In the genomic region with DNA sequence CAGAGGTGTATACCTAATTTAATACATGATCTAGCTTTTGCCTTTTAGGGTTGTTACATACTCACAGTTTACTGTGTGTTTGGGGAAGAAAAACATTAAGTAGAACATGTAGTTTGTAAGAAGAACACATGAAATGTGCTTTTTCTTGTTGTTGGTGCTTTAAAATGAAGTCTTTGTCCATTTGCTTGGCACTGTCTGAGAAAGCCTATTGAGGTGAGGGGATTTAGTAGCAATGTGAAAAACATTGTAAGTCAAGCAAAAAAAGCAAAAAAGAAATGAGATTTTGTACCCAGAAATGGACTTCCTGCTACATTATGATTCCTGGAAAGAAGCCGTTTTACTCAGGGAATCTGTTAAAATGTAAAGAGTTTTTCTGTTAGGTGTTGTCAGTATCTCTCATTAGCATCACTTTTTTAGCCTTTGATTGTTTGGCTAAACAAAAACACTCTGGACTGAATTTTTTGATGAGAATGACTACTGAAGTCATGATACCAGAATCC, we compare ENCODE assay signal across 17 cellular contexts. TPM values are rescaled to one million over a fixed set of nuclear protein-coding genes. Genes with fewer than 3 reads are reported as not detected.
DNase-seq lines count a peak whose midpoint lies in the region; ATAC-seq and TF ChIP-seq lines count a peak whose summit lies in the region.
"Had no signal": no experiment of that assay in that cellular context is flagged by ENCODE, and none has a peak within 500 bp of the region (broad histone marks: within the 10 kb centered on the region; RNA-seq: fewer than 3 reads in every experiment).

No MANE protein-coding gene starts in this region.

- TF ChIP-seq CTCF in CD4-positive, alpha-beta T cell (IDR thresholded peaks at IDR 0.05), result no peak
- no peak for TF ChIP-seq CTCF in parathyroid adenoma (IDR thresholded peaks at IDR 0.05)

- H3K9me3 ChIP-seq in CD4-positive, alpha-beta T cell (ENCODE audit: control insufficient read depth, low read length), result no peaks in the 10 kb centered on the region
- no peaks in the 10 kb centered on the region for H3K9me3 ChIP-seq in parathyroid adenoma (ENCODE audit: control insufficient read depth, low read length)

- intact Hi-C loops in CD4-positive, alpha-beta T cell (cut with DNase I, micrococcal nuclease), result loop anchor here in 1 of 2 experiments (10.0 kb wide), 1 partner anchor 55 kb away; the partner anchor contains the start of gene KAT2B

- CTCF ChIA-PET in CD4-positive, alpha-beta T cell (lab: Charles Lee), result no interaction called here
- CTCF ChIA-PET in T-cell (lab: Charles Lee), result interaction anchor here in 1 of 2 donors (1.6 kb wide), 1 partner anchor 58 kb away, joined by 3 read pairs; no protein-coding TSS in a partner anchor

- no peak overlapping the region for H3K9ac ChIP-seq in parathyroid adenoma

- H3K4me2 ChIP-seq in parathyroid adenoma (ENCODE audit: low read length), result no peak overlapping the region

- no peak overlapping the region for H3K27ac ChIP-seq in CD4-positive, alpha-beta T cell (ENCODE audit: low read depth, low read length)
- H3K27ac ChIP-seq in cingulate gyrus (ENCODE audit: low read depth, low read length) (peak overlapping the region; percentile 90), parathyroid adenoma (peak overlapping the region; percentile 22)

- no peaks in the 10 kb centered on the region for H3K27me3 ChIP-seq in CD4-positive, alpha-beta T cell (ENCODE audit: control insufficient read depth, insufficient read depth, low read length)
- no peaks in the 10 kb centered on the region for H3K27me3 ChIP-seq in parathyroid adenoma (ENCODE audit: control insufficient read depth, insufficient read depth, low read length)

- peak overlapping the region; percentile 35 for H2AFZ ChIP-seq in parathyroid adenoma

- no peaks in the 10 kb centered on the region for H3K79me2 ChIP-seq in parathyroid adenoma

- peaks cover 52% of the 10 kb centered on the region for H3K4me1 Mint-ChIP-seq in CD4-positive, alpha-beta T cell (ENCODE audit: low read depth)
- peaks cover 55 to 79% (median 62%) of the 10 kb centered on the region in 3 donors for H3K4me1 Mint-ChIP-seq in T-cell

- no peaks in the 10 kb centered on the region for H3K27me3 Mint-ChIP-seq in CD4-positive, alpha-beta T cell
- H3K27me3 Mint-ChIP-seq in T-cell, result no peaks in the 10 kb centered on the region
- H3K27me3 Mint-ChIP-seq: IgD-negative memory B cell had no signal

- ATAC-seq in CD4-positive, alpha-beta T cell (ENCODE audit: poor library complexity), result no peak
- no peak for ATAC-seq in T-cell (replicated peaks in 1 of 4)
- no peak for ATAC-seq in SK-N-SH treated with all-trans-retinoic acid at 6 μM for 48 hours
- ATAC-seq in HG03039 (IDR thresholded peaks at IDR 0.05; ENCODE audit: unreplicated experiment), result no peak
- ATAC-seq: left cardiac atrium, sciatic nerve had no signal

- no peaks in the 10 kb centered on the region for H3K9me3 Mint-ChIP-seq in CD4-positive, alpha-beta T cell
- no peaks in the 10 kb centered on the region for H3K9me3 Mint-ChIP-seq in T-cell
- H3K9me3 Mint-ChIP-seq: IgD-negative memory B cell had no signal

- H3K4me3 Mint-ChIP-seq in CD4-positive, alpha-beta T cell, result peak overlapping the region; percentile 16
- peak overlapping the region in 2 of 3 donors; percentile 1 to 6 for H3K4me3 Mint-ChIP-seq in T-cell
- H3K4me3 Mint-ChIP-seq: IgD-negative memory B cell had no signal

- peaks cover 82% of the 10 kb centered on the region for H3K36me3 Mint-ChIP-seq in CD4-positive, alpha-beta T cell (ENCODE audit: low read depth)
- H3K36me3 Mint-ChIP-seq in T-cell, result peaks cover 50% of the 10 kb centered on the region

- DNase-seq in CD4-positive, alpha-beta T cell, result no peak
- DNase-seq in T-cell (no peak), NCI-H510A (lab: John Stamatoyannopoulos, UW) (no peak)
- DNase-seq: activated CD4-positive, CD25-positive, alpha-beta regulatory T cell treated with anti-CD3 and anti-CD28 coated beads, Interleukin-2, amount 50 U/mL, for 72 hours; activated T-cell treated with anti-CD3 and anti-CD28 coated beads, Interleukin-2, amount 50 U/mL, for 48 hours; GF-D8; left cardiac atrium; MV-4-11; NCI-H2029; SHP77 treated with DMSO at 0.1 percent for 48 hours; T-helper 9 cell had no signal

- POLR2A ChIA-PET in CD4-positive, alpha-beta T cell (lab: Charles Lee), result no interaction called here
- POLR2A ChIA-PET in T-cell (lab: Charles Lee), result no interaction called here

- peaks cover 29% of the 10 kb centered on the region for H3K4me1 ChIP-seq in parathyroid adenoma

- peak overlapping the region; percentile 79 for H3K27ac Mint-ChIP-seq in CD4-positive, alpha-beta T cell
- peak overlapping the region; percentile 90 to 93 for H3K27ac Mint-ChIP-seq in T-cell

- no peak overlapping the region for H3K4me3 ChIP-seq in parathyroid adenoma (ENCODE audit: low read depth, low read length)

- H3K36me3 ChIP-seq in parathyroid adenoma (ENCODE audit: control insufficient read depth, insufficient read depth, low read length), result no peaks in the 10 kb centered on the region

TF ChIP-seq in SK-N-SH treated with all-trans-retinoic acid at 6 μM for 48 hours, 23 proteins besides CTCF, POLR2A, EP300 and RAD21:
- TF ChIP-seq ISL1 (CRISPR knock-in tag; IDR thresholded peaks at IDR 0.05) (no peak), SNAI2 (CRISPR knock-in tag; IDR thresholded peaks at IDR 0.05) (no peak), CSDC2 (CRISPR knock-in tag; IDR thresholded peaks at IDR 0.05) (no peak)

RNA-seq across cellular contexts. Expression of gene KAT2B, which starts 59.9 kb away (rescaled TPM):
- total RNA-seq in CD4-positive, alpha-beta T cell, result 10 to 100 TPM; 50.9 to 54.4 TPM
- total RNA-seq in T-cell, result 10 to 100 TPM; 49.5 to 98.8 (median 80.8) TPM
